ENCODE assay signal across 9 cellular contexts in the genomic region with DNA sequence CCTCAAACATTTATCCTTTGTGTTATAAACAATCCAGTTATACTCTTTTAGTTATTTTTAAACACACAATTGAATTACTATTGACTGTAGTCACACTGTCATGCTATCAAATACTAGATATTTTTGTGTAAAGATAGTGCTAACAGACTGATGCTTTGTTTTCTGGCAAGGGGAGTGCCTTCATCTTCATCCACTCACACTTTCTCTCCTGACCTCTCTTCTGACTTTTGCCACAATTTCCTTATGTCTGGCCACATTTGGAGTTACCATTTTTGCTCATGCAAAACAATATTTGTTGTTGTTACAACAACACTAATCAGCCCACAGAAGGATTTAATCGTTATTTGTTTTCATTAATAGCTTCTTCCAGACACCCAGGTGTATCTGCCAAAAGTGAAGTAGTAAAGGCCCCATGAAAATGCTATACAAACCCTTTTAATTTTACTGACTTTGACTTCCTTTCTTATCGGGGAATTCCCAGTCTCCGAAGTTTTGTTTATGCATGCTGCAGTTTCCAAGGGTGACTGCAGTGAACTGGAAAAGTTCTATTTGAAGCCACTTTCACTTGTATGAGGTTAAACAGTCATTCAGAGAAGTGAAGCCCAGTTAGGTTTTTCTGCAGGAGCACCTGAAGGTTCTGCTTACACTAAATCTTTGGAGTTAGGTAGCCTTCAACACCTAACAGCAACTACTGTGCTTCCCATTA.
DNase-seq lines count a peak whose midpoint lies in the region; ATAC-seq and TF ChIP-seq lines count a peak whose summit lies in the region.
"Had no signal": no experiment of that assay in that cellular context is flagged by ENCODE, and none has a peak within 500 bp of the region (broad histone marks: within the 10 kb centered on the region; RNA-seq: fewer than 3 reads in every experiment).

No MANE protein-coding gene starts in this region.

- H3K27ac ChIP-seq in breast epithelium, result no peak overlapping the region

- DNase-seq in MCF 10A (ENCODE audit: unreplicated experiment), result peak; percentile 17
- no peak for DNase-seq in breast epithelium (ENCODE audit: low spot score in 2 of 2)
- no peak for DNase-seq in effector memory CD8-positive, alpha-beta T cell
- DNase-seq in type B pancreatic cell (ENCODE audit: extremely low spot score, unreplicated experiment), result no peak
- DNase-seq in ureter (ENCODE audit: low spot score), result no peak
- no peak for DNase-seq in NCI-H510A (lab: John Stamatoyannopoulos, UW)
- DNase-seq in NCI-H1048 (lab: John Stamatoyannopoulos, UW), result no peak
- DNase-seq: NCI-H524 treated with DMSO at 0.1 percent for 48 hours had no signal

- no peak for TF ChIP-seq POLR2A in breast epithelium (IDR thresholded peaks at IDR 0.05)

- no peaks in the 10 kb centered on the region for H3K9me3 ChIP-seq in breast epithelium

- ATAC-seq in HG03175 (IDR thresholded peaks at IDR 0.05; ENCODE audit: unreplicated experiment), result peak; percentile 85
- ATAC-seq in effector memory CD8-positive, alpha-beta T cell (replicated peaks), result peak; percentile 26

- no peak overlapping the region for H3K4me3 ChIP-seq in breast epithelium

- no peaks in the 10 kb centered on the region for H3K36me3 Mint-ChIP-seq in MCF 10A (ENCODE audit: insufficient read depth, unreplicated experiment)
- H3K36me3 Mint-ChIP-seq in effector memory CD8-positive, alpha-beta T cell (ENCODE audit: insufficient read depth), result no peaks in the 10 kb centered on the region
- peaks cover 6% of the 10 kb centered on the region for H3K36me3 Mint-ChIP-seq in type B pancreatic cell

- POLR2A ChIA-PET in MCF 10A (lab: Yijun Ruan, JAX), result interaction anchor here (0.8 kb wide), 1 partner anchor 14 kb away, joined by 4 read pairs; no protein-coding TSS in a partner anchor

- H3K36me3 ChIP-seq in breast epithelium, result no peaks in the 10 kb centered on the region

- no peak overlapping the region for H3K4me3 Mint-ChIP-seq in MCF 10A (ENCODE audit: unreplicated experiment)
- no peak overlapping the region for H3K4me3 Mint-ChIP-seq in effector memory CD8-positive, alpha-beta T cell
- no peak overlapping the region for H3K4me3 Mint-ChIP-seq in type B pancreatic cell

- H3K27me3 ChIP-seq in breast epithelium, result no peaks in the 10 kb centered on the region

- H3K27ac Mint-ChIP-seq in MCF 10A (ENCODE audit: low read depth, unreplicated experiment) (peak overlapping the region; percentile 69), type B pancreatic cell (peak overlapping the region; percentile 5)
- H3K27ac Mint-ChIP-seq in effector memory CD8-positive, alpha-beta T cell, result no peak overlapping the region

- intact Hi-C loops in MCF 10A (cut with micrococcal nuclease), result no loop called here
- intact Hi-C loops in breast epithelium (cut with DNase I; ENCODE audit: low total_unique reads), result loop anchor here (5.0 kb wide), 1 partner anchor 333 kb away; no protein-coding TSS in a partner anchor

- no peaks in the 10 kb centered on the region for H3K9me3 Mint-ChIP-seq in MCF 10A (ENCODE audit: unreplicated experiment)
- H3K9me3 Mint-ChIP-seq in effector memory CD8-positive, alpha-beta T cell, result peaks cover 0 to 3% of the 10 kb centered on the region in 2 donors
- H3K9me3 Mint-ChIP-seq in type B pancreatic cell, result peaks cover 7% of the 10 kb centered on the region

- H3K27me3 Mint-ChIP-seq in MCF 10A (ENCODE audit: insufficient read depth, unreplicated experiment) (no peaks in the 10 kb centered on the region), type B pancreatic cell (no peaks in the 10 kb centered on the region)
- peaks cover 0 to 13% of the 10 kb centered on the region in 2 donors for H3K27me3 Mint-ChIP-seq in effector memory CD8-positive, alpha-beta T cell

- H3K4me1 Mint-ChIP-seq in MCF 10A (ENCODE audit: insufficient read depth, unreplicated experiment) (peaks cover 7% of the 10 kb centered on the region), type B pancreatic cell (ENCODE audit: unreplicated experiment) (peaks cover 10% of the 10 kb centered on the region)
- peaks cover 0 to 2% of the 10 kb centered on the region in 2 donors for H3K4me1 Mint-ChIP-seq in effector memory CD8-positive, alpha-beta T cell (ENCODE audit: low read depth in 2 of 2)

- BruUV-seq in MCF 10A (replicated peaks; lab: Mats Ljungman, UMichigan), result no TSS peak

- CTCF ChIA-PET in MCF 10A (lab: Yijun Ruan, JAX), result no interaction called here

- TF ChIP-seq CTCF in MCF 10A (IDR thresholded peaks at IDR 0.05; ENCODE audit: unreplicated experiment), result no peak
- TF ChIP-seq CTCF in breast epithelium (IDR thresholded peaks at IDR 0.05), result no peak
- no peak for TF ChIP-seq CTCF in type B pancreatic cell (conservative IDR thresholded peaks at IDR 0.05)

- no peaks in the 10 kb centered on the region for H3K4me1 ChIP-seq in breast epithelium

Comparison
In these comparisons a context has a peak if more than half of its experiments do, and no peak if none do; other contexts are left out.
1. H3K27ac Mint-ChIP-seq: peak in MCF 10A (single experiment) and type B pancreatic cell (single experiment); none in effector memory CD8-positive, alpha-beta T cell (0 of 2).